ENCODE assay signal across 14 cellular contexts in genomic region chr13:110323172-110323851, GRCh38. TPM values are rescaled to one million over a fixed set of nuclear protein-coding genes. Genes with fewer than 3 reads are reported as not detected.
DNase-seq lines count a peak whose midpoint lies in the region; ATAC-seq and TF ChIP-seq lines count a peak whose summit lies in the region.
"Had no signal": no experiment of that assay in that cellular context is flagged by ENCODE, and none has a peak within 500 bp of the region (broad histone marks: within the 10 kb centered on the region; RNA-seq: fewer than 3 reads in every experiment).

No MANE protein-coding gene starts in this region.

- no peak overlapping the region for H3K4me3 Mint-ChIP-seq in natural killer cell treated with Interleukin-12 subunit alpha and Interleukin-12 subunit beta and Interleukin-15 and Interleukin-18, amount 100 ng/mL, for 72 hours

- no peaks in the 10 kb centered on the region for H3K27me3 ChIP-seq in SJCRH30

- DNase-seq in GM04503 (ENCODE audit: low read depth) = peak; percentile 69
- peak; percentile 32 to 61 for DNase-seq in SJCRH30
- DNase-seq in fibroblast of mammary gland (ENCODE audit: low read depth) = peak; percentile 72
- DNase-seq in renal cortical epithelial cell (ENCODE audit: low read depth) = peak; percentile 89
- DNase-seq in cerebellar cortex (ENCODE audit: low spot score) = no peak
- DNase-seq in natural killer cell treated with Interleukin-12 subunit alpha and Interleukin-12 subunit beta and Interleukin-15 and Interleukin-18, amount 100 ng/mL, for 72 hours (ENCODE audit: low spot score) = no peak
- DNase-seq in NCI-H2107 treated with DMSO at 0.1 percent for 48 hours (lab: John Stamatoyannopoulos, UW; ENCODE audit: unreplicated experiment) = no peak
- DNase-seq: activated CD4-positive, alpha-beta T cell treated with anti-CD3 and anti-CD28 coated beads for 4 hours; Caco-2; Kasumi-1; left colon; retina; Right ventricle myocardium superior had no signal

- H3K36me3 ChIP-seq in SJCRH30 = peaks cover 12% of the 10 kb centered on the region

- H3K4me1 ChIP-seq in SJCRH30 = peaks cover 30% of the 10 kb centered on the region

- H3K27ac ChIP-seq in SJCRH30 = peak overlapping the region; percentile 33

- H3K27me3 Mint-ChIP-seq in natural killer cell treated with Interleukin-12 subunit alpha and Interleukin-12 subunit beta and Interleukin-15 and Interleukin-18, amount 100 ng/mL, for 72 hours = peaks cover 26 to 27% of the 10 kb centered on the region in 2 donors

- no peaks in the 10 kb centered on the region for H3K9me3 Mint-ChIP-seq in natural killer cell treated with Interleukin-12 subunit alpha and Interleukin-12 subunit beta and Interleukin-15 and Interleukin-18, amount 100 ng/mL, for 72 hours

- no peak for ATAC-seq in GM18868 (IDR thresholded peaks at IDR 0.05; ENCODE audit: unreplicated experiment)
- no peak for ATAC-seq in natural killer cell treated with Interleukin-12 subunit alpha and Interleukin-12 subunit beta and Interleukin-15 and Interleukin-18, amount 100 ng/mL, for 72 hours
- ATAC-seq: left colon had no signal

- H3K4me1 Mint-ChIP-seq in natural killer cell treated with Interleukin-12 subunit alpha and Interleukin-12 subunit beta and Interleukin-15 and Interleukin-18, amount 100 ng/mL, for 72 hours (ENCODE audit: low read depth in 2 of 2) = no peaks in the 10 kb centered on the region

- H3K9me3 ChIP-seq in SJCRH30 (replicated peaks) = no peaks in the 10 kb centered on the region
- H3K9me3 ChIP-seq: Caco-2 had no signal

- no peaks in the 10 kb centered on the region for H3K36me3 Mint-ChIP-seq in natural killer cell treated with Interleukin-12 subunit alpha and Interleukin-12 subunit beta and Interleukin-15 and Interleukin-18, amount 100 ng/mL, for 72 hours

- no peak overlapping the region for H3K27ac Mint-ChIP-seq in natural killer cell treated with Interleukin-12 subunit alpha and Interleukin-12 subunit beta and Interleukin-15 and Interleukin-18, amount 100 ng/mL, for 72 hours

- TF ChIP-seq CTCF in fibroblast of mammary gland (conservative IDR thresholded peaks at IDR 0.05; ENCODE audit: control insufficient read depth, insufficient read depth, low read depth, low read length) = peak; percentile 0

- no peak overlapping the region for H3K4me3 ChIP-seq in SJCRH30
- no peak overlapping the region for H3K4me3 ChIP-seq in fibroblast of mammary gland (ENCODE audit: control insufficient read depth, low read depth, low read length)

RNA-seq across cellular contexts. Expression of gene COL4A2, which starts 16.2 kb away (rescaled TPM):
- total RNA-seq in SJCRH30 (2014; rRNA removed; shearing (Covaris generic)) = 251 and 258 TPM in 2 replicates
- 1,026 and 1,465 TPM in 2 replicates for total RNA-seq in renal cortical epithelial cell
- not detected for total RNA-seq in natural killer cell treated with Interleukin-12 subunit alpha and Interleukin-12 subunit beta and Interleukin-15 and Interleukin-18, amount 100 ng/mL, for 72 hours

RNA-seq across cellular contexts. Expression of gene COL4A1, which starts 16.4 kb away (rescaled TPM):
- 269 and 271 TPM in 2 replicates for total RNA-seq in SJCRH30 (2014; rRNA removed; shearing (Covaris generic))
- total RNA-seq in renal cortical epithelial cell = 1,634 and 1,793 TPM in 2 replicates
- total RNA-seq in natural killer cell treated with Interleukin-12 subunit alpha and Interleukin-12 subunit beta and Interleukin-15 and Interleukin-18, amount 100 ng/mL, for 72 hours = not detected

Comparison
In these comparisons a context has a peak if more than half of its experiments do, and no peak if none do; other contexts are left out.
1. DNase-seq: peak in GM04503 (single experiment), SJCRH30 (2 of 2), fibroblast of mammary gland (single experiment) and renal cortical epithelial cell (single experiment); none in cerebellar cortex (single experiment), natural killer cell treated with Interleukin-12 subunit alpha and Interleukin-12 subunit beta and Interleukin-15 and Interleukin-18, amount 100 ng/mL, for 72 hours (single experiment) and NCI-H2107 treated with DMSO at 0.1 percent for 48 hours (single experiment).
2. RNA of gene COL4A2, which starts 16.2 kb away (total RNA-seq): 1,026 to 1,465 TPM in renal cortical epithelial cell and 251 to 258 TPM in SJCRH30; not detected in natural killer cell treated with Interleukin-12 subunit alpha and Interleukin-12 subunit beta and Interleukin-15 and Interleukin-18, amount 100 ng/mL, for 72 hours; every median in the first group is over 100 times any median in the second.
3. RNA of gene COL4A1, which starts 16.4 kb away (total RNA-seq): 1,634 to 1,793 TPM in renal cortical epithelial cell and 269 to 271 TPM in SJCRH30; not detected in natural killer cell treated with Interleukin-12 subunit alpha and Interleukin-12 subunit beta and Interleukin-15 and Interleukin-18, amount 100 ng/mL, for 72 hours; every median in the first group is over 100 times any median in the second.